ENCODE assay signal across 8 cellular contexts in genomic region chr11:60950933-60951610, GRCh38. TPM values are rescaled to one million over a fixed set of nuclear protein-coding genes. Genes with fewer than 3 reads are reported as not detected.
DNase-seq lines count a peak whose midpoint lies in the region; ATAC-seq and TF ChIP-seq lines count a peak whose summit lies in the region.

No MANE protein-coding gene starts in this region.

- intact Hi-C loops in activated T-helper 1 cell treated with anti-CD3 and anti-CD28 coated beads, Interleukin-12 subunit alpha, Interleukin-12 subunit beta, Interleukin-2, Interleukin-4 antibody, amounts not matched to agents 30 ng/mL and 10 ng/mL and 1 ng/mL, durations not matched to agents 14 hours and 24 hours and 36 hours (cut with micrococcal nuclease) = no loop called here

- no peak for TF ChIP-seq CTCF in chondrocyte (IDR thresholded peaks at IDR 0.05)

- peak; percentile 9 for TF ChIP-seq POLR2A in GM19193 (IDR thresholded peaks at IDR 0.05; ENCODE audit: extremely low read depth, insufficient read depth, insufficient read length)

- H3K9me3 Mint-ChIP-seq in activated T-helper 1 cell treated with anti-CD3 and anti-CD28 coated beads, Interleukin-12 subunit alpha, Interleukin-12 subunit beta, Interleukin-2, Interleukin-4 antibody, amounts not matched to agents 30 ng/mL and 10 ng/mL and 1 ng/mL, durations not matched to agents 14 hours and 24 hours and 36 hours = no peaks in the 10 kb centered on the region
- no peaks in the 10 kb centered on the region for H3K9me3 Mint-ChIP-seq in stimulated activated effector memory CD8-positive, alpha-beta T cell treated with anti-CD3 and anti-CD28 coated beads, Interleukin-12 subunit alpha, Interleukin-12 subunit beta, amount 100 ng/mL, for 72 hours
- H3K9me3 Mint-ChIP-seq in chondrocyte (ENCODE audit: low read depth) = no peaks in the 10 kb centered on the region

- no peaks in the 10 kb centered on the region for H3K36me3 Mint-ChIP-seq in activated T-helper 1 cell treated with anti-CD3 and anti-CD28 coated beads, Interleukin-12 subunit alpha, Interleukin-12 subunit beta, Interleukin-2, Interleukin-4 antibody, amounts not matched to agents 30 ng/mL and 10 ng/mL and 1 ng/mL, durations not matched to agents 14 hours and 24 hours and 36 hours (ENCODE audit: low read depth)
- H3K36me3 Mint-ChIP-seq in stimulated activated effector memory CD8-positive, alpha-beta T cell treated with anti-CD3 and anti-CD28 coated beads, Interleukin-12 subunit alpha, Interleukin-12 subunit beta, amount 100 ng/mL, for 72 hours = peaks cover 9% of the 10 kb centered on the region
- H3K36me3 Mint-ChIP-seq in chondrocyte (ENCODE audit: low read depth) = no peaks in the 10 kb centered on the region

- H3K27me3 Mint-ChIP-seq in activated T-helper 1 cell treated with anti-CD3 and anti-CD28 coated beads, Interleukin-12 subunit alpha, Interleukin-12 subunit beta, Interleukin-2, Interleukin-4 antibody, amounts not matched to agents 30 ng/mL and 10 ng/mL and 1 ng/mL, durations not matched to agents 14 hours and 24 hours and 36 hours (ENCODE audit: insufficient read depth) = peaks cover 34% of the 10 kb centered on the region
- peaks cover 13% of the 10 kb centered on the region for H3K27me3 Mint-ChIP-seq in chondrocyte (ENCODE audit: low read depth)

- peak; percentile 38 for ATAC-seq in stimulated activated effector memory CD8-positive, alpha-beta T cell treated with anti-CD3 and anti-CD28 coated beads, Interleukin-12 subunit alpha, Interleukin-12 subunit beta, amount 100 ng/mL, for 72 hours
- ATAC-seq in HG03469 (IDR thresholded peaks at IDR 0.05; ENCODE audit: unreplicated experiment) = no peak
- no peak for ATAC-seq in HG03439 (IDR thresholded peaks at IDR 0.05; ENCODE audit: unreplicated experiment)

- H3K27ac Mint-ChIP-seq in activated T-helper 1 cell treated with anti-CD3 and anti-CD28 coated beads, Interleukin-12 subunit alpha, Interleukin-12 subunit beta, Interleukin-2, Interleukin-4 antibody, amounts not matched to agents 30 ng/mL and 10 ng/mL and 1 ng/mL, durations not matched to agents 14 hours and 24 hours and 36 hours = no peak overlapping the region
- H3K27ac Mint-ChIP-seq in stimulated activated effector memory CD8-positive, alpha-beta T cell treated with anti-CD3 and anti-CD28 coated beads, Interleukin-12 subunit alpha, Interleukin-12 subunit beta, amount 100 ng/mL, for 72 hours = no peak overlapping the region
- no peak overlapping the region for H3K27ac Mint-ChIP-seq in chondrocyte (ENCODE audit: unreplicated experiment)

- DNase-seq in activated T-helper 1 cell treated with anti-CD3 and anti-CD28 coated beads, Interleukin-12 subunit alpha, Interleukin-12 subunit beta, Interleukin-2, Interleukin-4 antibody, amounts not matched to agents 30 ng/mL and 10 ng/mL and 1 ng/mL, durations not matched to agents 14 hours and 24 hours and 36 hours (ENCODE audit: low spot score) = no peak
- DNase-seq in iPS-NIHi7 (ENCODE audit: extremely low spot score) (peak; percentile 24), NCI-H2029 (lab: John Stamatoyannopoulos, UW) (no peak), chondrocyte (ENCODE audit: low spot score) (no peak)
- no peak for DNase-seq in stimulated activated effector memory CD8-positive, alpha-beta T cell treated with anti-CD3 and anti-CD28 coated beads, Interleukin-12 subunit alpha, Interleukin-12 subunit beta, amount 100 ng/mL, for 72 hours (ENCODE audit: low spot score in 2 of 2)

- peak overlapping the region; percentile 78 for H3K4me3 Mint-ChIP-seq in activated T-helper 1 cell treated with anti-CD3 and anti-CD28 coated beads, Interleukin-12 subunit alpha, Interleukin-12 subunit beta, Interleukin-2, Interleukin-4 antibody, amounts not matched to agents 30 ng/mL and 10 ng/mL and 1 ng/mL, durations not matched to agents 14 hours and 24 hours and 36 hours
- peak overlapping the region; percentile 73 for H3K4me3 Mint-ChIP-seq in stimulated activated effector memory CD8-positive, alpha-beta T cell treated with anti-CD3 and anti-CD28 coated beads, Interleukin-12 subunit alpha, Interleukin-12 subunit beta, amount 100 ng/mL, for 72 hours
- no peak overlapping the region for H3K4me3 Mint-ChIP-seq in chondrocyte (ENCODE audit: unreplicated experiment)

- H3K4me1 Mint-ChIP-seq in activated T-helper 1 cell treated with anti-CD3 and anti-CD28 coated beads, Interleukin-12 subunit alpha, Interleukin-12 subunit beta, Interleukin-2, Interleukin-4 antibody, amounts not matched to agents 30 ng/mL and 10 ng/mL and 1 ng/mL, durations not matched to agents 14 hours and 24 hours and 36 hours (ENCODE audit: low read depth) = peaks cover 15% of the 10 kb centered on the region
- H3K4me1 Mint-ChIP-seq in stimulated activated effector memory CD8-positive, alpha-beta T cell treated with anti-CD3 and anti-CD28 coated beads, Interleukin-12 subunit alpha, Interleukin-12 subunit beta, amount 100 ng/mL, for 72 hours = peaks cover 30% of the 10 kb centered on the region
- peaks cover 10% of the 10 kb centered on the region for H3K4me1 Mint-ChIP-seq in chondrocyte (ENCODE audit: low read depth)

RNA-seq across cellular contexts. Expression of gene SLC15A3, which starts 0.9 kb away (rescaled TPM):
- total RNA-seq in activated T-helper 1 cell treated with anti-CD3 and anti-CD28 coated beads, Interleukin-12 subunit alpha, Interleukin-12 subunit beta, Interleukin-2, Interleukin-4 antibody, amounts not matched to agents 30 ng/mL and 10 ng/mL and 1 ng/mL, durations not matched to agents 14 hours and 24 hours and 36 hours = 1.7 and 2.0 TPM in 2 replicates
- total RNA-seq in chondrocyte = 0.54 to 1.6 TPM (median 0.62 TPM) in 3 replicates

RNA-seq across cellular contexts. Expression of gene CD6, which starts 20.4 kb away (rescaled TPM):
- 411 and 416 TPM in 2 replicates for total RNA-seq in activated T-helper 1 cell treated with anti-CD3 and anti-CD28 coated beads, Interleukin-12 subunit alpha, Interleukin-12 subunit beta, Interleukin-2, Interleukin-4 antibody, amounts not matched to agents 30 ng/mL and 10 ng/mL and 1 ng/mL, durations not matched to agents 14 hours and 24 hours and 36 hours
- 0.33 TPM in 1 of 3 replicates, not detected in the others for total RNA-seq in chondrocyte

RNA-seq across cellular contexts. Expression of gene TMEM132A, which starts 26.8 kb away (rescaled TPM):
- total RNA-seq in activated T-helper 1 cell treated with anti-CD3 and anti-CD28 coated beads, Interleukin-12 subunit alpha, Interleukin-12 subunit beta, Interleukin-2, Interleukin-4 antibody, amounts not matched to agents 30 ng/mL and 10 ng/mL and 1 ng/mL, durations not matched to agents 14 hours and 24 hours and 36 hours = 2.4 and 3.2 TPM in 2 replicates
- 41.3 to 72.0 TPM (median 69.8 TPM) in 3 replicates for total RNA-seq in chondrocyte

RNA-seq across cellular contexts. Expression of gene TMEM109, which starts 37.1 kb away (rescaled TPM):
- 138 and 143 TPM in 2 replicates for total RNA-seq in activated T-helper 1 cell treated with anti-CD3 and anti-CD28 coated beads, Interleukin-12 subunit alpha, Interleukin-12 subunit beta, Interleukin-2, Interleukin-4 antibody, amounts not matched to agents 30 ng/mL and 10 ng/mL and 1 ng/mL, durations not matched to agents 14 hours and 24 hours and 36 hours
- total RNA-seq in chondrocyte = 97.0 to 124 TPM (median 104 TPM) in 3 replicates

RNA-seq across cellular contexts. Expression of gene PRPF19, which starts 44.7 kb away (rescaled TPM):
- total RNA-seq in activated T-helper 1 cell treated with anti-CD3 and anti-CD28 coated beads, Interleukin-12 subunit alpha, Interleukin-12 subunit beta, Interleukin-2, Interleukin-4 antibody, amounts not matched to agents 30 ng/mL and 10 ng/mL and 1 ng/mL, durations not matched to agents 14 hours and 24 hours and 36 hours = 221 and 222 TPM in 2 replicates
- total RNA-seq in chondrocyte = 48.4 to 51.3 TPM (median 48.6 TPM) in 3 replicates

Comparison
In these comparisons a context has a peak if more than half of its experiments do, and no peak if none do; other contexts are left out.
1. RNA of gene CD6, which starts 20.4 kb away (total RNA-seq): 411 to 416 TPM in activated T-helper 1 cell treated with anti-CD3 and anti-CD28 coated beads, Interleukin-12 subunit alpha, Interleukin-12 subunit beta, Interleukin-2, Interleukin-4 antibody, amounts not matched to agents 30 ng/mL and 10 ng/mL and 1 ng/mL, durations not matched to agents 14 hours and 24 hours and 36 hours; 0.33 TPM in chondrocyte; every median in the first group is over 100 times any median in the second.
2. RNA of gene TMEM132A, which starts 26.8 kb away (total RNA-seq): 41.3 to 72.0 TPM in chondrocyte; 2.4 to 3.2 TPM in activated T-helper 1 cell treated with anti-CD3 and anti-CD28 coated beads, Interleukin-12 subunit alpha, Interleukin-12 subunit beta, Interleukin-2, Interleukin-4 antibody, amounts not matched to agents 30 ng/mL and 10 ng/mL and 1 ng/mL, durations not matched to agents 14 hours and 24 hours and 36 hours; every median in the first group is over 10 times any median in the second.